In genomic region chr9:121735792-121736130, GRCh38 we compare ENCODE assay signal across 9 cellular contexts.
A peak's percentile ranks its signal among the peaks of the same experiment; 100 is the strongest.
DNase-seq lines count a peak whose midpoint lies in the region; TF ChIP-seq lines count a peak whose summit lies in the region.
"Had no signal": no experiment of that assay in that cellular context is flagged by ENCODE, and none has a peak within 500 bp of the region (broad histone marks: within the 10 kb centered on the region; RNA-seq: fewer than 3 reads in every experiment).

No MANE protein-coding gene starts in this region.

- no peak overlapping the region; the same call in 1 of the 2 replicates for H3K27ac ChIP-seq in GM23248
- H3K27ac ChIP-seq in cingulate gyrus (ENCODE audit: low read depth, low read length) = peak overlapping the region; percentile 3
- H3K27ac ChIP-seq in sigmoid colon = peak overlapping the region; percentile 88 to 94 (median 90)

- 37 to 43% methylated on average over 9 of the region's 9 CpGs for WGBS in GM23248 (ENCODE audit: low coverage in 1 of 2, low lambda C conversion rate in 2 of 2, missing lambda C conversion rate in 2 of 2), 2 experiments
- 14 to 44% methylated on average over 9 of the region's 9 CpGs for WGBS in sigmoid colon, 2 donors

- no peaks in the 10 kb centered on the region for H3K27me3 ChIP-seq in GM23248 (replicated peaks; ENCODE audit: insufficient read depth)
- no peaks in the 10 kb centered on the region for H3K27me3 ChIP-seq in sigmoid colon

- peak overlapping the region; percentile 66 for H3K4me3 ChIP-seq in GM23248
- H3K4me3 ChIP-seq in sigmoid colon = peak overlapping the region in 3 of 4 donors; percentile 49 to 52 (median 50)

- peaks cover 11% of the 10 kb centered on the region; the same call in 1 of the 2 replicates for H3F3A ChIP-seq in GM23248 (ENCODE audit: insufficient read depth)

- no peaks in the 10 kb centered on the region for H4K20me1 ChIP-seq in GM23248 (ENCODE audit: insufficient read depth)

- H3K36me3 ChIP-seq in GM23248 (ENCODE audit: low read depth) (no peaks in the 10 kb centered on the region), sigmoid colon (no peaks in the 10 kb centered on the region)

- no peak for TF ChIP-seq EP300 in sigmoid colon (IDR thresholded peaks at IDR 0.05)

- TF ChIP-seq CTCF in sigmoid colon (IDR thresholded peaks at IDR 0.05) = no peak

- in situ Hi-C loops in GM23248 (cut with MboI) = no loop called here

- 0 out of 2 replicates have a peak, but pooled peaks cover 7% of the 10 kb centered on the region for H3K79me2 ChIP-seq in GM23248 (ENCODE audit: insufficient read depth)

- intact Hi-C loops in sigmoid colon (cut with DNase I) = no loop called here

- H3K9me3 ChIP-seq in GM23248 (ENCODE audit: low read depth) (no peaks in the 10 kb centered on the region), sigmoid colon (no peaks in the 10 kb centered on the region)

- H3K4me2 ChIP-seq in GM23248 (ENCODE audit: unreplicated experiment) = peak overlapping the region; percentile 74

- H3K9me2 ChIP-seq in GM23248 (ENCODE audit: insufficient read depth) = no peaks in the 10 kb centered on the region

- peaks cover 31% of the 10 kb centered on the region for H3K4me1 ChIP-seq in GM23248 (ENCODE audit: insufficient read depth)
- H3K4me1 ChIP-seq in sigmoid colon = peaks cover 0 to 88% (median 83%) of the 10 kb centered on the region in 4 donors

- H2AFZ ChIP-seq in GM23248 = peak overlapping the region; percentile 71

- no peak for TF ChIP-seq POLR2A in sigmoid colon (IDR thresholded peaks at IDR 0.05)

- peak overlapping the region; percentile 67 for H3K9ac ChIP-seq in GM23248

- DNase-seq in GM23248 (peak; percentile 39), iris pigment epithelial cell (ENCODE audit: low read depth) (peak; percentile 19), sigmoid colon (no peak), midbrain (lab: John Stamatoyannopoulos, UW) (no peak), NCI-H524 (lab: John Stamatoyannopoulos, UW) (no peak), SIG-M5 treated with dmso at 0.1 percent for 504 hours (lab: John Stamatoyannopoulos, UW; ENCODE audit: unreplicated experiment) (no peak)
- no peak for DNase-seq in activated CD4-positive, alpha-beta T cell treated with anti-CD3 and anti-CD28 coated beads for 4 hours
- DNase-seq: foreskin melanocyte had no signal

Comparison
In these comparisons a context has a peak if more than half of its experiments do, and no peak if none do; other contexts are left out.
1. DNase-seq: peak in GM23248 (single experiment) and iris pigment epithelial cell (single experiment); none in sigmoid colon (single experiment), midbrain (single experiment), activated CD4-positive, alpha-beta T cell treated with anti-CD3 and anti-CD28 coated beads for 4 hours (0 of 2), NCI-H524 (0 of 2) and SIG-M5 treated with dmso at 0.1 percent for 504 hours (single experiment).